ENCODE assay signal across 2 cellular contexts in the genomic region with DNA sequence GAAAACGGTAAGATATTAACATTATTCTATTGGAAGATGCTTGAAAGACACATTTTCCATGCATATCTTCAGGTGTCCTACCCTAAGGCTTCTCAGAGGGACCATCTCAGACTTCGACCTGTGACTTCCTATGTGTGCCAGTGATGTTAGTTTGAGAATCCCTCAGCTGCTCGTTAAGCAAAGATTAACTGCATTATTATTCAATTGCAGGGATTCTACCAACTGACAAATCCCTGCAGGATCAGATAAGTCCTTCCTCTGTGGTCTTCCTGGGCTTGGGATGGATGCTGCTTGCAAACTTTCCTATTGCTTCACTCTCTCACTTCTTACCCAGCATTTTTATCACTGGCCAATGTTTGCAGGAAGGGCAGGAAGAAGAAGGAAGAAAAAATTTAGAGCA.
TF ChIP-seq lines count a peak whose summit lies in the region.

No MANE protein-coding gene starts in this region.

TF ChIP-seq in GM23338, 12 proteins besides CTCF, POLR2A, EP300 and RAD21:
- TF ChIP-seq ZNF331 (CRISPR knock-in tag; IDR thresholded peaks at IDR 0.05; ENCODE audit: low read depth): no peak
- peak; percentile 55 for TF ChIP-seq NANOG (IDR thresholded peaks at IDR 0.05; ENCODE audit: borderline replicate concordance)
- TF ChIP-seq, protein P1, sequence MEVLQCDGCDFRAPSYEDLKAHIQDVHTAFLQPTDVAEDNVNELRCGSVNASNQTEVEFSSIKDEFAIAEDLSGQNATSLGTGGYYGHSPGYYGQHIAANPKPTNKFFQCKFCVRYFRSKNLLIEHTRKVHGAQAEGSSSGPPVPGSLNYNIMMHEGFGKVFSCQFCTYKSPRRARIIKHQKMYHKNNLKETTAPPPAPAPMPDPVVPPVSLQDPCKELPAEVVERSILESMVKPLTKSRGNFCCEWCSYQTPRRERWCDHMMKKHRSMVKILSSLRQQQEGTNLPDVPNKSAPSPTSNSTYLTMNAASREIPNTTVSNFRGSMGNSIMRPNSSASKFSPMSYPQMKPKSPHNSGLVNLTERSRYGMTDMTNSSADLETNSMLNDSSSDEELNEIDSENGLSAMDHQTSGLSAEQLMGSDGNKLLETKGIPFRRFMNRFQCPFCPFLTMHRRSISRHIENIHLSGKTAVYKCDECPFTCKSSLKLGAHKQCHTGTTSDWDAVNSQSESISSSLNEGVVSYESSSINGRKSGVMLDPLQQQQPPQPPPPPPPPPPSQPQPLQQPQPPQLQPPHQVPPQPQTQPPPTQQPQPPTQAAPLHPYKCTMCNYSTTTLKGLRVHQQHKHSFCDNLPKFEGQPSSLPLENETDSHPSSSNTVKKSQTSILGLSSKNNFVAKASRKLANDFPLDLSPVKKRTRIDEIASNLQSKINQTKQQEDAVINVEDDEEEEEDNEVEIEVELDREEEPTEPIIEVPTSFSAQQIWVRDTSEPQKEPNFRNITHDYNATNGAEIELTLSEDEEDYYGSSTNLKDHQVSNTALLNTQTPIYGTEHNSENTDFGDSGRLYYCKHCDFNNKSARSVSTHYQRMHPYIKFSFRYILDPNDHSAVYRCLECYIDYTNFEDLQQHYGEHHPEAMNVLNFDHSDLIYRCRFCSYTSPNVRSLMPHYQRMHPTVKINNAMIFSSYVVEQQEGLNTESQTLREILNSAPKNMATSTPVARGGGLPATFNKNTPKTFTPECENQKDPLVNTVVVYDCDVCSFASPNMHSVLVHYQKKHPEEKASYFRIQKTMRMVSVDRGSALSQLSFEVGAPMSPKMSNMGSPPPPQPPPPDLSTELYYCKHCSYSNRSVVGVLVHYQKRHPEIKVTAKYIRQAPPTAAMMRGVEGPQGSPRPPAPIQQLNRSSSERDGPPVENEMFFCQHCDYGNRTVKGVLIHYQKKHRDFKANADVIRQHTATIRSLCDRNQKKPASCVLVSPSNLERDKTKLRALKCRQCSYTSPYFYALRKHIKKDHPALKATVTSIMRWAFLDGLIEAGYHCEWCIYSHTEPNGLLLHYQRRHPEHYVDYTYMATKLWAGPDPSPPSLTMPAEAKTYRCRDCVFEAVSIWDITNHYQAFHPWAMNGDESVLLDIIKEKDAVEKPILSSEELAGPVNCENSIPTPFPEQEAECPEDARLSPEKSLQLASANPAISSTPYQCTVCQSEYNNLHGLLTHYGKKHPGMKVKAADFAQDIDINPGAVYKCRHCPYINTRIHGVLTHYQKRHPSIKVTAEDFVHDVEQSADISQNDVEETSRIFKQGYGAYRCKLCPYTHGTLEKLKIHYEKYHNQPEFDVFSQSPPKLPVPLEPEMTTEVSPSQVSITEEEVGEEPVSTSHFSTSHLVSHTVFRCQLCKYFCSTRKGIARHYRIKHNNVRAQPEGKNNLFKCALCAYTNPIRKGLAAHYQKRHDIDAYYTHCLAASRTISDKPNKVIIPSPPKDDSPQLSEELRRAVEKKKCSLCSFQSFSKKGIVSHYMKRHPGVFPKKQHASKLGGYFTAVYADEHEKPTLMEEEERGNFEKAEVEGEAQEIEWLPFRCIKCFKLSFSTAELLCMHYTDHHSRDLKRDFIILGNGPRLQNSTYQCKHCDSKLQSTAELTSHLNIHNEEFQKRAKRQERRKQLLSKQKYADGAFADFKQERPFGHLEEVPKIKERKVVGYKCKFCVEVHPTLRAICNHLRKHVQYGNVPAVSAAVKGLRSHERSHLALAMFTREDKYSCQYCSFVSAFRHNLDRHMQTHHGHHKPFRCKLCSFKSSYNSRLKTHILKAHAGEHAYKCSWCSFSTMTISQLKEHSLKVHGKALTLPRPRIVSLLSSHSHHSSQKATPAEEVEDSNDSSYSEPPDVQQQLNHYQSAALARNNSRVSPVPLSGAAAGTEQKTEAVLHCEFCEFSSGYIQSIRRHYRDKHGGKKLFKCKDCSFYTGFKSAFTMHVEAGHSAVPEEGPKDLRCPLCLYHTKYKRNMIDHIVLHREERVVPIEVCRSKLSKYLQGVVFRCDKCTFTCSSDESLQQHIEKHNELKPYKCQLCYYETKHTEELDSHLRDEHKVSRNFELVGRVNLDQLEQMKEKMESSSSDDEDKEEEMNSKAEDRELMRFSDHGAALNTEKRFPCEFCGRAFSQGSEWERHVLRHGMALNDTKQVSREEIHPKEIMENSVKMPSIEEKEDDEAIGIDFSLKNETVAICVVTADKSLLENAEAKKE (CRISPR knock-in tag; IDR thresholded peaks at IDR 0.05): 0 out of 2 replicates have a peak, but pooled peaks have one; percentile 59

TF ChIP-seq in H1, 55 proteins besides CTCF, POLR2A, EP300 and RAD21:
- TF ChIP-seq SAP30 (IDR thresholded peaks at IDR 0.05; ENCODE audit: insufficient read depth, insufficient replicate concordance, low read length): no peak
- no peak for TF ChIP-seq CBX8 (IDR thresholded peaks at IDR 0.05; ENCODE audit: borderline replicate concordance, low read depth, low read length)
- TF ChIP-seq CBX5 (IDR thresholded peaks at IDR 0.05; ENCODE audit: low read depth, low read length): no peak
- no peak for TF ChIP-seq RNF2 (IDR thresholded peaks at IDR 0.05; ENCODE audit: borderline replicate concordance, low read depth, low read length, missing control alignments, poor library complexity, severe bottlenecking)
- TF ChIP-seq, protein P2, sequence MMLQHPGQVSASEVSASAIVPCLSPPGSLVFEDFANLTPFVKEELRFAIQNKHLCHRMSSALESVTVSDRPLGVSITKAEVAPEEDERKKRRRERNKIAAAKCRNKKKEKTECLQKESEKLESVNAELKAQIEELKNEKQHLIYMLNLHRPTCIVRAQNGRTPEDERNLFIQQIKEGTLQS (IDR thresholded peaks at IDR 0.05; ENCODE audit: insufficient read depth, low read depth, low read length): no peak
- TF ChIP-seq SUZ12 (IDR thresholded peaks at IDR 0.05; ENCODE audit: low read length): no peak
- no peak for TF ChIP-seq ASH2L (IDR thresholded peaks at IDR 0.05; ENCODE audit: low read length)
- TF ChIP-seq NRF1 (IDR thresholded peaks at IDR 0.05; ENCODE audit: low read depth, low read length): no peak
- no peak for TF ChIP-seq MAX (IDR thresholded peaks at IDR 0.05)
- no peak for TF ChIP-seq KDM5A (IDR thresholded peaks at IDR 0.05; ENCODE audit: low read length)
- TF ChIP-seq CEBPB (IDR thresholded peaks at IDR 0.05; ENCODE audit: low read depth, low read length): no peak
- no peak for TF ChIP-seq BACH1 (IDR thresholded peaks at IDR 0.05; ENCODE audit: low read length)
- TF ChIP-seq E2F6 (IDR thresholded peaks at IDR 0.05): no peak
- no peak for TF ChIP-seq CHD2 (IDR thresholded peaks at IDR 0.05; ENCODE audit: low read length)
- TF ChIP-seq ATF2 (IDR thresholded peaks at IDR 0.05; ENCODE audit: low read length): no peak
- no peak for TF ChIP-seq SIRT6 (IDR thresholded peaks at IDR 0.05; ENCODE audit: low read length)
- TF ChIP-seq POU5F1 (IDR thresholded peaks at IDR 0.05; ENCODE audit: low read depth, low read length): no peak
- TF ChIP-seq GTF2F1 (IDR thresholded peaks at IDR 0.05; ENCODE audit: borderline replicate concordance, low read depth, low read length): no peak
